ENCODE assay signal across 8 cellular contexts in the genomic region with DNA sequence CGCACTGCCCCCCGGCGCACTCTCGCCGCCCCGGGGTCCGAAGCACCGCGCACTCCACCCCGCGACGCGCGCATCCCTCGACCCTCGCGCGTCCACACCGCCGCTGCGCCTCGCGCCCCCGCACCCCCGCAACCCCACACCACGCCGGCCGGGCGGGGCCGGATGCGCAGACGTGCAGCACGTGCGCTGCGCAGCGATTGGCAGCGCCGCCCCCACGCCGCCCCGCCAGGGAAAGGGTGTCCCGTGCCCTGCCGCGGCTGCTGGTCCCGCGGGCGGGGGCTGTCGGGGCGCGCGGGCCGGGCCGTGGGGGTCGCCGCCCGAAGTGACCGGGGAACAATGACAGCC.
DNase-seq lines count a peak whose midpoint lies in the region; ATAC-seq lines count a peak whose summit lies in the region.

No MANE protein-coding gene starts in this region.

- H3K4me1 ChIP-seq in iPS-18a (ENCODE audit: control insufficient read depth, low read depth, low read length), result peaks cover 4% of the 10 kb centered on the region

- DNase-seq in RPMI8226 (peak; percentile 88), islet precursor cell (no peak), NCI-H774 (lab: John Stamatoyannopoulos, UW) (no peak), hippocampal formation (lab: John Stamatoyannopoulos, UW) (no peak)
- DNase-seq in stimulated activated CD4-positive, alpha-beta T cell treated with anti-CD3 and anti-CD28 coated beads, Interleukin-15, amount 100 ng/mL, for 48 hours (ENCODE audit: low read depth in 2 of 2), result peak; percentile 73 to 85

- peak overlapping the region; percentile 80 for H3K4me3 ChIP-seq in iPS-18a (ENCODE audit: low read length)

- no peak overlapping the region for H3K9ac ChIP-seq in iPS-18a (ENCODE audit: low read length)

- peaks cover 13% of the 10 kb centered on the region for H3K27me3 ChIP-seq in iPS-18a (ENCODE audit: control insufficient read depth, insufficient read depth, low read length)

- H3K36me3 Mint-ChIP-seq in activated naive CD8-positive, alpha-beta T cell, result no peaks in the 10 kb centered on the region

- no peaks in the 10 kb centered on the region for H3K27me3 Mint-ChIP-seq in activated naive CD8-positive, alpha-beta T cell

- H3K4me3 Mint-ChIP-seq in activated naive CD8-positive, alpha-beta T cell, result peak overlapping the region; percentile 96

- H3K36me3 ChIP-seq in iPS-18a (ENCODE audit: control insufficient read depth, low read depth, low read length), result no peaks in the 10 kb centered on the region

- no peaks in the 10 kb centered on the region for H3K9me3 Mint-ChIP-seq in activated naive CD8-positive, alpha-beta T cell (ENCODE audit: low read depth)

- ATAC-seq in GM18909 (IDR thresholded peaks at IDR 0.05; ENCODE audit: poor library complexity, unreplicated experiment), result peak; percentile 48

- no peak overlapping the region for H3K27ac ChIP-seq in iPS-18a (ENCODE audit: low read length)

- peak overlapping the region; percentile 98 for H3K27ac Mint-ChIP-seq in activated naive CD8-positive, alpha-beta T cell

- H3K4me1 Mint-ChIP-seq in activated naive CD8-positive, alpha-beta T cell (ENCODE audit: low read depth), result peaks cover 42% of the 10 kb centered on the region

- no peaks in the 10 kb centered on the region for H3K9me3 ChIP-seq in iPS-18a (ENCODE audit: control insufficient read depth, low read depth, low read length)

Comparison
In these comparisons a context has a peak if more than half of its experiments do, and no peak if none do; other contexts are left out.
1. DNase-seq: peak in RPMI8226 (single experiment) and stimulated activated CD4-positive, alpha-beta T cell treated with anti-CD3 and anti-CD28 coated beads, Interleukin-15, amount 100 ng/mL, for 48 hours (2 of 2); none in islet precursor cell (single experiment), NCI-H774 (single experiment) and hippocampal formation (0 of 2).